15 cellular contexts compared by ENCODE assay signal in the genomic region with DNA sequence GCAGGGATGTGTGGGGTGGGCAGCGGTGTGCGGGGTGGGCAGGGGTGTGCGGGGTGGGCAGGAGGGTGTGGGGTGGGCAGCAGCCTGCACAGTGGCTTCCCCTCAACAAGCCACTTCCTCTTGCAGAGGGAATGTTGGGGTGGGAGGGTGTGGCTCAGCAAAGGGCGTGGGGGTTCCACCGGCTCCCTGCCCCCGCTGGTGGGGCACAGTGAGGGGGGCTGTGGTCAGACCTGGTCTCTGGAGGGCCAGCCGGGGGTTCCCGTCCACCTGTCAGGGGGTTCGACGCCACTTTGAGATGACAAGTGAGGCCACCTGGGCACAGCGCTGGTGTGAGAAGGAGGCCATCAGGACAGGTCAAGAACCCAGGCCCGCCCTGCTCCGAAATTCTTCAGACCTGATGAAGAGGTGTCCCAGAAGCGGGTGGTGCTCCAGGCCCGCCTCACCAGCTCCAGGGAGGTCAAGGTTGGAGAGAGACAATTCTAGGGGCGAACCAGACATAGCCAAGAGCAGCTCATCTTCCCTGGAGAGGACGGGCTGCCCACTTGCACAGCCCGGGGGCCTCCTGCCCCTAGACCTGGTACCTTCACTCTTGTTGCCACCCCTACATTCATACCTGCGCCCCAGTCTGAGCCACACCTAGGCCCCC. TPM values are rescaled to one million over a fixed set of nuclear protein-coding genes. Genes with fewer than 3 reads are reported as not detected.
DNase-seq lines count a peak whose midpoint lies in the region; ATAC-seq, FAIRE-seq and TF ChIP-seq lines count a peak whose summit lies in the region.
"Had no signal": no experiment of that assay in that cellular context is flagged by ENCODE, and none has a peak within 500 bp of the region (broad histone marks: within the 10 kb centered on the region; RNA-seq: fewer than 3 reads in every experiment).

No MANE protein-coding gene starts in this region.

- H2BK120ac ChIP-seq in mesenchymal stem cell (ENCODE audit: low read depth, low read length) = no peak overlapping the region

- H3K23ac ChIP-seq in mesenchymal stem cell (ENCODE audit: low read length in 2 of 2) = no peak overlapping the region

- H3K4me1 ChIP-seq in right lobe of liver (peaks cover 0 to 6% (median 2%) of the 10 kb centered on the region in 4 donors), HepG2 (ENCODE audit: insufficient read depth, low read length) (peaks cover 31% of the 10 kb centered on the region), mesenchymal stem cell (ENCODE audit: control insufficient read depth, insufficient read depth, low read depth, low read length) (peaks cover 21% of the 10 kb centered on the region)
- H3K4me1 ChIP-seq: prostate gland had no signal

- peak overlapping the region; percentile 14 for H2AK5ac ChIP-seq in mesenchymal stem cell (ENCODE audit: low read length, severe bottlenecking)

- no peaks in the 10 kb centered on the region for H3K27me3 Mint-ChIP-seq in activated T-helper 17 cell treated with anti-CD3 and anti-CD28 coated beads, Interleukin-2, amount 50 U/mL, for 72 hours

- no peaks in the 10 kb centered on the region for H4K20me1 ChIP-seq in HepG2 (ENCODE audit: insufficient read depth, low read length)

- H3K27me3 ChIP-seq in right lobe of liver (no peaks in the 10 kb centered on the region), HepG2 (ENCODE audit: control insufficient read depth in 1 of 2, insufficient read depth in 2 of 2, low read length in 2 of 2) (peaks cover 2 to 20% of the 10 kb centered on the region in 2 experiments; a peak in 2 of 5 replicates), mesenchymal stem cell (ENCODE audit: control insufficient read depth in 1 of 2, insufficient read depth in 1 of 2, low read length in 2 of 2) (peaks cover 13 to 26% of the 10 kb centered on the region in 2 experiments)
- H3K27me3 ChIP-seq: body of pancreas had no signal

- no peak for TF ChIP-seq RAD21 in HepG2 (CRISPR knock-in tag; IDR thresholded peaks at IDR 0.05)

- no peak for FAIRE-seq in HepG2 (lab: Jason Lieb, UNC)

- peaks cover 16% of the 10 kb centered on the region for H3K4me1 Mint-ChIP-seq in activated T-helper 17 cell treated with anti-CD3 and anti-CD28 coated beads, Interleukin-2, amount 50 U/mL, for 72 hours

- peak overlapping the region in 1 of 3 donors; percentile 8 for H3K27ac ChIP-seq in right lobe of liver
- H3K27ac ChIP-seq in HepG2 (ENCODE audit: extremely low read length, insufficient read depth, low read length) = no peak overlapping the region
- no peak overlapping the region for H3K27ac ChIP-seq in mesenchymal stem cell (ENCODE audit: low read length, poor library complexity, severe bottlenecking)
- H3K27ac ChIP-seq: body of pancreas, C4-2B, prostate gland, VCaP had no signal

- H3K4ac ChIP-seq in mesenchymal stem cell (ENCODE audit: low read depth in 1 of 2, low read length in 2 of 2) = no peak overlapping the region

- H2BK5ac ChIP-seq in mesenchymal stem cell (ENCODE audit: low read depth, low read length, poor library complexity, severe bottlenecking) = no peak overlapping the region

- no peak overlapping the region for H2AFZ ChIP-seq in HepG2 (ENCODE audit: low read length)
- no peak overlapping the region for H2AFZ ChIP-seq in mesenchymal stem cell (ENCODE audit: low read depth, low read length)

- POLR2A ChIA-PET in HepG2 (lab: Yijun Ruan, JAX) = no interaction called here

- H4K8ac ChIP-seq in mesenchymal stem cell (ENCODE audit: low read length) = no peak overlapping the region

- H3K36me3 Mint-ChIP-seq in activated T-helper 17 cell treated with anti-CD3 and anti-CD28 coated beads, Interleukin-2, amount 50 U/mL, for 72 hours (ENCODE audit: low read depth) = no peaks in the 10 kb centered on the region

- no peak overlapping the region for H3K4me3 ChIP-seq in right lobe of liver
- no peak overlapping the region for H3K4me3 ChIP-seq in HepG2 (replicated peaks in 1 of 3; ENCODE audit: insufficient read depth in 1 of 3, low read depth in 2 of 3, low read length in 3 of 3)
- H3K4me3 ChIP-seq in mesenchymal stem cell (ENCODE audit: insufficient read depth in 1 of 2, low read depth in 1 of 2, low read length in 2 of 2) = no peak overlapping the region
- H3K4me3 ChIP-seq: body of pancreas, prostate gland had no signal

- 58% methylated on average over 4 of the region's 19 CpGs for WGBS in right lobe of liver (ENCODE audit: insufficient coverage, low coverage, low lambda C conversion rate, missing lambda C conversion rate)
- 67% methylated on average over 1 of the region's 19 CpGs for WGBS in HepG2 (ENCODE audit: low lambda C conversion rate)
- WGBS in mesenchymal stem cell = 88% methylated on average over 15 of the region's 19 CpGs

- H3K79me2 ChIP-seq in HepG2 (ENCODE audit: insufficient read depth, low read length) = no peaks in the 10 kb centered on the region

- no peak overlapping the region for H3K4me2 ChIP-seq in HepG2 (ENCODE audit: low read depth, low read length)
- no peak overlapping the region for H3K4me2 ChIP-seq in mesenchymal stem cell (ENCODE audit: low read length, poor library complexity, severe bottlenecking)

- intact Hi-C loops in right lobe of liver (cut with DNase I) = loop anchor here in 1 of 2 donors (5.0 kb wide), 1 partner anchor 103 kb away; no protein-coding TSS in a partner anchor
- intact Hi-C loops in HepG2 (cut with micrococcal nuclease; ENCODE audit: unreplicated experiment) = no loop called here

- TF ChIP-seq POLR2A in right lobe of liver (IDR thresholded peaks at IDR 0.05) (no peak), HepG2 (IDR thresholded peaks at IDR 0.05; ENCODE audit: insufficient read depth in 1 of 2, low read depth in 2 of 2, low read length in 2 of 2) (no peak)

- no peak overlapping the region for H2BK12ac ChIP-seq in mesenchymal stem cell (ENCODE audit: low read length in 2 of 2)

- in situ Hi-C loops in HepG2 (cut with HindIII; ENCODE audit: extremely low pct_ligation_motif_present, low pct_unique_long_range_greater_than_20kb) = no loop called here

- H4K91ac ChIP-seq in mesenchymal stem cell (ENCODE audit: low read length) = no peak overlapping the region

- no peak overlapping the region for H3K18ac ChIP-seq in mesenchymal stem cell (ENCODE audit: low read depth in 1 of 2, low read length in 2 of 2)

- no peak overlapping the region for H3K9ac ChIP-seq in HepG2 (ENCODE audit: insufficient read depth, low read depth, low read length)
- H3K9ac ChIP-seq in mesenchymal stem cell (ENCODE audit: low read length) = no peak overlapping the region

- no peaks in the 10 kb centered on the region for H3K36me3 ChIP-seq in right lobe of liver
- H3K36me3 ChIP-seq in HepG2 (replicated peaks in 1 of 2; ENCODE audit: control insufficient read depth in 1 of 2, insufficient read depth in 2 of 2, low read length in 2 of 2) = no peaks in the 10 kb centered on the region
- no peaks in the 10 kb centered on the region for H3K36me3 ChIP-seq in mesenchymal stem cell (ENCODE audit: control insufficient read depth in 1 of 2, insufficient read depth in 2 of 2, low read depth in 1 of 2, low read length in 2 of 2)
- H3K36me3 ChIP-seq: esophagus squamous epithelium, prostate gland had no signal

- no peak for TF ChIP-seq EP300 in HepG2 (IDR thresholded peaks at IDR 0.05; ENCODE audit: low read depth in 2 of 2, low read length in 2 of 2)
- TF ChIP-seq EP300 in HepG2 (CRISPR knock-in tag; IDR thresholded peaks at IDR 0.05; ENCODE audit: borderline replicate concordance) = no peak

- H3K4me3 Mint-ChIP-seq in activated T-helper 17 cell treated with anti-CD3 and anti-CD28 coated beads, Interleukin-2, amount 50 U/mL, for 72 hours = peak overlapping the region; percentile 97

- ATAC-seq in right lobe of liver (no peak), HepG2 (no peak)
- ATAC-seq in activated T-helper 17 cell treated with anti-CD3 and anti-CD28 coated beads, Interleukin-2, amount 50 U/mL, for 72 hours (replicated peaks) = no peak
- ATAC-seq: body of pancreas had no signal

- no peaks in the 10 kb centered on the region for H3K9me3 Mint-ChIP-seq in activated T-helper 17 cell treated with anti-CD3 and anti-CD28 coated beads, Interleukin-2, amount 50 U/mL, for 72 hours

- no peak overlapping the region for H2BK15ac ChIP-seq in mesenchymal stem cell (ENCODE audit: low read depth, poor library complexity, severe bottlenecking)

- no peak for TF ChIP-seq CTCF in right lobe of liver (IDR thresholded peaks at IDR 0.05)
- TF ChIP-seq CTCF in HepG2 (CRISPR knock-in tag; IDR thresholded peaks at IDR 0.05) = no peak

- peak overlapping the region; percentile 96 for H3K27ac Mint-ChIP-seq in activated T-helper 17 cell treated with anti-CD3 and anti-CD28 coated beads, Interleukin-2, amount 50 U/mL, for 72 hours

- BruUV-seq in HepG2 (replicated peaks; lab: Mats Ljungman, UMichigan) = no TSS peak

- DNase-seq in right lobe of liver (peak in 2 of 3 donors; percentile 48 to 55), HepG2 (ENCODE audit: low spot score) (no peak), mesenchymal stem cell (no peak), DMS153 (lab: John Stamatoyannopoulos, UW) (no peak), epidermal melanocyte (ENCODE audit: insufficient read length, low spot score) (no peak), NCI-H1694 (lab: John Stamatoyannopoulos, UW) (no peak), GOT3 (lab: John Stamatoyannopoulos, UW) (no peak)
- DNase-seq: esophagus squamous epithelium, NCI-H2081 treated with DMSO at 0.1 percent for 48 hours had no signal

- CTCF ChIA-PET in HepG2 (lab: Yijun Ruan, JAX; ENCODE audit: low intra/inter-chr PET ratio, low total read pairs) = interaction anchor here (3.6 kb wide), 1 partner anchor 103 kb away, joined by 72 read pairs; no protein-coding TSS in a partner anchor

- H3K79me1 ChIP-seq in mesenchymal stem cell (replicated peaks; ENCODE audit: low read length, poor library complexity, severe bottlenecking) = no peaks in the 10 kb centered on the region

- H3K14ac ChIP-seq in mesenchymal stem cell (ENCODE audit: low read length in 2 of 2) = no peak overlapping the region

- H3K9me3 ChIP-seq in right lobe of liver (no peaks in the 10 kb centered on the region), HepG2 (ENCODE audit: low read length) (no peaks in the 10 kb centered on the region), mesenchymal stem cell (ENCODE audit: control insufficient read depth, low read length) (no peaks in the 10 kb centered on the region)
- H3K9me3 ChIP-seq: body of pancreas, esophagus squamous epithelium, prostate gland had no signal

RNA-seq across cellular contexts. Expression of a gene that starts 1.3 kb away (rescaled TPM):
- total RNA-seq in right lobe of liver (under 1 TPM; 0.25 to 0.51 (median 0.39) TPM), HepG2 (2016; rRNA removed; fragmentation: Illumina TruSeq; extraction: Trizol) (not detected in 2 replicates)
- total RNA-seq in HepG2 (2016; cell fraction: cytosol; rRNA removed; fragmentation: Illumina TruSeq; extraction: Trizol; ENCODE audit: low read depth) = not detected in 2 replicates
- not detected in 2 replicates for total RNA-seq in HepG2 (2016; cell fraction: insoluble cytoplasmic fraction; rRNA removed; fragmentation: Illumina TruSeq; extraction: Trizol)
- not detected in 2 replicates for total RNA-seq in HepG2 (2016; cell fraction: membrane; rRNA removed; fragmentation: Illumina TruSeq; extraction: Trizol)
- not detected in 2 replicates for total RNA-seq in HepG2 (2016; cell fraction: nucleus; rRNA removed; fragmentation: Illumina TruSeq; extraction: Trizol)
- 0.03 and 0.08 TPM in 2 replicates for polyA plus RNA-seq in HepG2 (2011; rRNA removed)
- 0.04 TPM in 1 of 2 replicates, not detected in the other for polyA plus RNA-seq in HepG2 (2011; cell fraction: cytosol; rRNA removed)
- 0.09 and 0.11 TPM in 2 replicates for polyA plus RNA-seq in HepG2 (2011; cell fraction: nucleus; rRNA removed)
- polyA plus RNA-seq in HepG2 (2012) = not detected in 2 replicates
- not detected in 2 replicates for polyA plus RNA-seq in HepG2 (2016; cell fraction: cytosol; fragmentation: Illumina TruSeq; extraction: Trizol; ENCODE audit: low read depth)
- not detected in 2 replicates for polyA plus RNA-seq in HepG2 (2016; cell fraction: insoluble cytoplasmic fraction; fragmentation: Illumina TruSeq; extraction: Trizol; ENCODE audit: low read depth)
- not detected in 2 replicates for polyA plus RNA-seq in HepG2 (2016; cell fraction: membrane; fragmentation: Illumina TruSeq; extraction: Trizol; ENCODE audit: low read depth)
- not detected in 2 replicates for polyA plus RNA-seq in HepG2 (2016; cell fraction: nucleus; fragmentation: Illumina TruSeq; extraction: Trizol; ENCODE audit: insufficient read depth, low read depth)
- 0.12 TPM in 1 of 2 replicates, not detected in the other for polyA minus RNA-seq in HepG2 (2011; rRNA and poly(A)+ RNA removed; ENCODE audit: low replicate concordance)
- not detected in 2 replicates for polyA minus RNA-seq in HepG2 (2011; cell fraction: cytosol; rRNA and poly(A)+ RNA removed)
- not detected in 2 replicates for polyA minus RNA-seq in HepG2 (2011; cell fraction: nucleus; rRNA and poly(A)+ RNA removed)
- 10 to 100 TPM in 1 of 2 donors, 1 to 10 TPM in 1; 8.4 to 24.6 TPM for total RNA-seq in activated T-helper 17 cell treated with anti-CD3 and anti-CD28 coated beads, Interleukin-2, amount 50 U/mL, for 72 hours
- not detected for polyA plus RNA-seq in mesenchymal stem cell (2013, experiment 1 of 2)
- polyA plus RNA-seq in mesenchymal stem cell (2013, experiment 2 of 2) = not detected
- total RNA-seq: kidney epithelial cell had no signal

RNA-seq across cellular contexts. Expression of a gene that starts 1.4 kb away (rescaled TPM):
- total RNA-seq in right lobe of liver (1 to 10 TPM in 1 of 6 experiments, under 1 TPM in 3, not detected in 2; 0.24 to 1.2 (median 0.63) TPM), HepG2 (2016; rRNA removed; fragmentation: Illumina TruSeq; extraction: Trizol) (0.09 TPM in 1 of 2 replicates, not detected in the other)
- not detected in 2 replicates for total RNA-seq in HepG2 (2016; cell fraction: cytosol; rRNA removed; fragmentation: Illumina TruSeq; extraction: Trizol; ENCODE audit: low read depth)
- total RNA-seq in HepG2 (2016; cell fraction: insoluble cytoplasmic fraction; rRNA removed; fragmentation: Illumina TruSeq; extraction: Trizol) = 0.24 TPM in 1 of 2 replicates, not detected in the other
- total RNA-seq in HepG2 (2016; cell fraction: membrane; rRNA removed; fragmentation: Illumina TruSeq; extraction: Trizol) = not detected in 2 replicates
- 0.31 and 0.53 TPM in 2 replicates for total RNA-seq in HepG2 (2016; cell fraction: nucleus; rRNA removed; fragmentation: Illumina TruSeq; extraction: Trizol)
- 0.39 and 0.70 TPM in 2 replicates for polyA plus RNA-seq in HepG2 (2011; rRNA removed)
- 0.18 and 0.34 TPM in 2 replicates for polyA plus RNA-seq in HepG2 (2011; cell fraction: cytosol; rRNA removed)
- 2.2 and 7.0 TPM in 2 replicates for polyA plus RNA-seq in HepG2 (2011; cell fraction: nucleus; rRNA removed)
- polyA plus RNA-seq in HepG2 (2012) = 0.51 and 1.2 TPM in 2 replicates
- polyA plus RNA-seq in HepG2 (2016; cell fraction: cytosol; fragmentation: Illumina TruSeq; extraction: Trizol; ENCODE audit: low read depth) = not detected in 2 replicates
- not detected in 2 replicates for polyA plus RNA-seq in HepG2 (2016; cell fraction: insoluble cytoplasmic fraction; fragmentation: Illumina TruSeq; extraction: Trizol; ENCODE audit: low read depth)
- polyA plus RNA-seq in HepG2 (2016; cell fraction: membrane; fragmentation: Illumina TruSeq; extraction: Trizol; ENCODE audit: low read depth) = not detected in 2 replicates
- polyA plus RNA-seq in HepG2 (2016; cell fraction: nucleus; fragmentation: Illumina TruSeq; extraction: Trizol; ENCODE audit: insufficient read depth, low read depth) = 0.19 and 0.56 TPM in 2 replicates
- 0.07 and 1.3 TPM in 2 replicates for polyA minus RNA-seq in HepG2 (2011; rRNA and poly(A)+ RNA removed; ENCODE audit: low replicate concordance)
- not detected in 2 replicates for polyA minus RNA-seq in HepG2 (2011; cell fraction: cytosol; rRNA and poly(A)+ RNA removed)
- polyA minus RNA-seq in HepG2 (2011; cell fraction: nucleus; rRNA and poly(A)+ RNA removed) = 0.90 TPM in 1 of 2 replicates, not detected in the other
- 10 to 100 TPM in 1 of 2 donors, 1 to 10 TPM in 1; 8.1 to 14.8 TPM for total RNA-seq in activated T-helper 17 cell treated with anti-CD3 and anti-CD28 coated beads, Interleukin-2, amount 50 U/mL, for 72 hours
- polyA plus RNA-seq in mesenchymal stem cell (2013, experiment 1 of 2) = 0.15 TPM
- polyA plus RNA-seq in mesenchymal stem cell (2013, experiment 2 of 2) = 0.08 TPM
- total RNA-seq: prostate gland had no signal

RNA-seq across cellular contexts. Expression of a gene that starts 30.0 kb away (rescaled TPM):
- total RNA-seq in right lobe of liver (under 1 TPM; 0.42 to 0.81 (median 0.64) TPM), HepG2 (2016; rRNA removed; fragmentation: Illumina TruSeq; extraction: Trizol) (0.07 TPM in 1 of 2 replicates, not detected in the other)
- not detected in 2 replicates for total RNA-seq in HepG2 (2016; cell fraction: cytosol; rRNA removed; fragmentation: Illumina TruSeq; extraction: Trizol; ENCODE audit: low read depth)
- 0.09 TPM in 1 of 2 replicates, not detected in the other for total RNA-seq in HepG2 (2016; cell fraction: insoluble cytoplasmic fraction; rRNA removed; fragmentation: Illumina TruSeq; extraction: Trizol)
- total RNA-seq in HepG2 (2016; cell fraction: membrane; rRNA removed; fragmentation: Illumina TruSeq; extraction: Trizol) = 0.09 and 0.14 TPM in 2 replicates
- total RNA-seq in HepG2 (2016; cell fraction: nucleus; rRNA removed; fragmentation: Illumina TruSeq; extraction: Trizol) = not detected in 2 replicates
- polyA plus RNA-seq in HepG2 (2011; rRNA removed) = not detected in 2 replicates
- polyA plus RNA-seq in HepG2 (2011; cell fraction: cytosol; rRNA removed) = not detected in 2 replicates
- not detected in 2 replicates for polyA plus RNA-seq in HepG2 (2011; cell fraction: nucleus; rRNA removed)
- not detected in 2 replicates for polyA plus RNA-seq in HepG2 (2012)
- polyA plus RNA-seq in HepG2 (2016; cell fraction: cytosol; fragmentation: Illumina TruSeq; extraction: Trizol; ENCODE audit: low read depth) = not detected in 2 replicates
- 0.13 TPM in 1 of 2 replicates, not detected in the other for polyA plus RNA-seq in HepG2 (2016; cell fraction: insoluble cytoplasmic fraction; fragmentation: Illumina TruSeq; extraction: Trizol; ENCODE audit: low read depth)
- polyA plus RNA-seq in HepG2 (2016; cell fraction: membrane; fragmentation: Illumina TruSeq; extraction: Trizol; ENCODE audit: low read depth) = not detected in 2 replicates
- not detected in 2 replicates for polyA plus RNA-seq in HepG2 (2016; cell fraction: nucleus; fragmentation: Illumina TruSeq; extraction: Trizol; ENCODE audit: insufficient read depth, low read depth)
- not detected in 2 replicates for polyA minus RNA-seq in HepG2 (2011; rRNA and poly(A)+ RNA removed; ENCODE audit: low replicate concordance)
- polyA minus RNA-seq in HepG2 (2011; cell fraction: cytosol; rRNA and poly(A)+ RNA removed) = not detected in 2 replicates
- not detected in 2 replicates for polyA minus RNA-seq in HepG2 (2011; cell fraction: nucleus; rRNA and poly(A)+ RNA removed)
- total RNA-seq in activated T-helper 17 cell treated with anti-CD3 and anti-CD28 coated beads, Interleukin-2, amount 50 U/mL, for 72 hours = 1 to 10 TPM; 1.2 to 5.1 TPM
- not detected for polyA plus RNA-seq in mesenchymal stem cell (2013, experiment 1 of 2)
- polyA plus RNA-seq in mesenchymal stem cell (2013, experiment 2 of 2) = not detected
- total RNA-seq: kidney epithelial cell had no signal

Comparison
In these comparisons a context has a peak if more than half of its experiments do, and no peak if none do; other contexts are left out.
1. DNase-seq: peak in right lobe of liver (2 of 3); none in HepG2 (single experiment), mesenchymal stem cell (single experiment), DMS153 (single experiment), epidermal melanocyte (single experiment), NCI-H1694 (single experiment) and GOT3 (single experiment).
2. RNA of a gene that starts 1.3 kb away (total RNA-seq): 8.4 to 24.6 TPM in activated T-helper 17 cell treated with anti-CD3 and anti-CD28 coated beads, Interleukin-2, amount 50 U/mL, for 72 hours; 0.25 to 0.51 TPM in right lobe of liver and not detected in HepG2; every median in the first group is over 4 times any median in the second.
3. RNA of a gene that starts 1.4 kb away (total RNA-seq): 8.1 to 14.8 TPM in activated T-helper 17 cell treated with anti-CD3 and anti-CD28 coated beads, Interleukin-2, amount 50 U/mL, for 72 hours; 0.24 to 1.2 TPM in right lobe of liver and 0.09 to 0.53 TPM in HepG2; every median in the first group is over 4 times any median in the second.